ENCODE assay signal across 13 cellular contexts in the genomic region with DNA sequence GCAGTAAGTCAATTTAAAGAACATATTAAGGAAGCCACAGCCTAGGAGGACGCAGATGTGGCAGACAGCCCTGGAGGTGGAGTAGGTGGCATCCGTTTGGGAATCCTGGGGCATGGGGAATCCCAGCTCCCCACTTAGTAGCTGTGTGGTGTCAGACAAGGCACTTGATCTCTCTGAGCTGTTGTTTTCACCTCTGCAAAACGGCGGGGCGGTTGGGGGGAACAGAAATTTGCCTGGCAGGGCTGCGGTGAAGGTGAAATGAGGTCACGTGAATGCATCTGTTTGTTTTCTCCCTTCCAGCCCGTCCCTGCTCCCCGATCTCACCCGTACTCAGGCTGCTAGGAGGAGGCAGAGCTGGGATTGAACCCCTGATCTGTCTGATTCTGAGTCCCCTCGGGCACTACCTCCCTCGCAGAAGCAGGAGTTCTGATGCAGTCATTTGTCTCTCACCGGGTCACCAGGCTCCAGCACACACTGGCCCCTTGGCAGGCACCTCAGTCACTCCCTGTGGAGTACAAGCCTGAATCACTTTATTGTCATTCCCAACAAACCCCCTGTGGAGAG. TPM values are rescaled to one million over a fixed set of nuclear protein-coding genes. Genes with fewer than 3 reads are reported as not detected.
DNase-seq lines count a peak whose midpoint lies in the region; ATAC-seq, FAIRE-seq and TF ChIP-seq lines count a peak whose summit lies in the region.
"Had no signal": no experiment of that assay in that cellular context is flagged by ENCODE, and none has a peak within 500 bp of the region (broad histone marks: within the 10 kb centered on the region; RNA-seq: fewer than 3 reads in every experiment).

No MANE protein-coding gene starts in this region.

- DNase-seq in H54 (ENCODE audit: insufficient read length, low spot score) (peak; percentile 49), GM12878 (ENCODE audit: low read depth, low spot score) (no peak), GM10248 (ENCODE audit: extremely low spot score) (no peak), kidney tubule cell (ENCODE audit: low spot score) (no peak), DMS53 treated with DMSO at 0.1 percent for 48 hours (lab: John Stamatoyannopoulos, UW; ENCODE audit: unreplicated experiment) (no peak), psoas muscle (no peak)
- DNase-seq in activated CD4-positive, alpha-beta T cell treated with anti-CD3 and anti-CD28 coated beads for 4 hours = peak; percentile 48 to 50
- peak; percentile 71 for DNase-seq in stimulated activated CD8-positive, alpha-beta memory T cell treated with anti-CD3 and anti-CD28 coated beads, Interleukin-4, amount 100 ng/mL, for 48 hours
- DNase-seq: GDM1, NCI-H510A treated with DMSO at 0.1 percent for 48 hours, retina had no signal

- POLR2A ChIA-PET in GM12878 (lab: Charles Lee) = interaction anchor here (1.8 to 20.6 kb wide), 5 partner anchors 13 to 34 kb away, joined by 8 to 741 read pairs (median 42); no protein-coding TSS in a partner anchor
- POLR2A ChIA-PET in GM10248 (lab: Yijun Ruan, JAX) = interaction anchor here (2.2 to 7.6 kb wide), 2 partner anchors 10 to 14 kb away, joined by 18 to 71 read pairs; no protein-coding TSS in a partner anchor

- no peak for TF ChIP-seq POLR2A in H54 (IDR thresholded peaks at IDR 0.05; ENCODE audit: low read depth, low read length)
- peak; percentile 40 for TF ChIP-seq POLR2A in GM12878 (IDR thresholded peaks at IDR 0.05; ENCODE audit: low read depth, low read length)

- no TSS peak for BruUV-seq in GM12878 (replicated peaks; lab: Mats Ljungman, UMichigan)

- SMC1A ChIA-PET in GM12878 (lab: Charles Lee; ENCODE audit: uncharacterized antibody, unreplicated experiment) = interaction anchor here (1.3 to 24.8 kb wide), 4 partner anchors 12 to 31 kb away, joined by 3 to 556 read pairs (median 344); partner anchors contain the start of gene MATN1

- H3K27ac ChIP-seq in GM12878 (ENCODE audit: control insufficient read depth, insufficient read depth) = peak overlapping the region; percentile 87
- H3K27ac ChIP-seq in psoas muscle = no peak overlapping the region

- peak overlapping the region; percentile 49 for H3K9ac ChIP-seq in GM12878 (ENCODE audit: control insufficient read depth, insufficient read depth, low read length)

- peaks cover 69% of the 10 kb centered on the region for H3K4me1 ChIP-seq in GM12878 (ENCODE audit: control insufficient read depth, insufficient read depth, low read length)
- peaks cover 21% of the 10 kb centered on the region for H3K4me1 ChIP-seq in psoas muscle

- H2AFZ ChIP-seq in GM12878 (ENCODE audit: control insufficient read depth, low read depth, low read length) = no peak overlapping the region

- no peaks in the 10 kb centered on the region for H3K9me3 ChIP-seq in GM12878 (replicated peaks; ENCODE audit: control insufficient read depth, insufficient read depth, low read length)
- H3K9me3 ChIP-seq in psoas muscle = no peaks in the 10 kb centered on the region

- peak overlapping the region; percentile 49 for H3K4me3 ChIP-seq in GM12878
- H3K4me3 ChIP-seq in psoas muscle = no peak overlapping the region

- no peaks in the 10 kb centered on the region for H4K20me1 ChIP-seq in GM12878 (ENCODE audit: control insufficient read depth, insufficient read depth)

- RAD21 ChIA-PET in GM12878 (lab: Charles Lee; ENCODE audit: unreplicated experiment) = interaction anchor here (1.5 to 17.1 kb wide), 5 partner anchors 12 to 40 kb away, joined by 5 to 462 read pairs (median 198); no protein-coding TSS in a partner anchor

- ATAC-seq in GM12878 = peak; percentile 20
- ATAC-seq in psoas muscle = no peak

- TF ChIP-seq CTCF in GM12878 (IDR thresholded peaks at IDR 0.05 in 2 of 3, conservative IDR thresholded peaks at IDR 0.05 in 1 of 3; ENCODE audit: control insufficient read depth in 2 of 3, extremely low read depth in 1 of 3, insufficient read depth in 1 of 3, low read depth in 3 of 3, low read length in 3 of 3) (no peak), GM10248 (IDR thresholded peaks at IDR 0.05; ENCODE audit: control extremely low read depth, extremely low read depth, low read depth, missing control alignments) (no peak), psoas muscle (IDR thresholded peaks at IDR 0.05) (no peak)

- no peak for TF ChIP-seq RAD21 in GM12878 (IDR thresholded peaks at IDR 0.05; ENCODE audit: insufficient read depth, low read depth, low read length)

- H3K27me3 ChIP-seq in GM12878 (replicated peaks in 1 of 2; ENCODE audit: control insufficient read depth in 2 of 2, insufficient read depth in 2 of 2, low read length in 1 of 2) (no peaks in the 10 kb centered on the region), psoas muscle (ENCODE audit: insufficient read depth in 3 of 3, low read length in 2 of 3) (no peaks in the 10 kb centered on the region)

- in situ Hi-C loops in GM12878 (cut with MboI) = loop anchor here (10.0 kb wide), 1 partner anchor 1175 kb away; the partner anchor contains the start of gene PTP4A2

- H3K79me2 ChIP-seq in GM12878 (ENCODE audit: control insufficient read depth, insufficient read depth, low read length) = peaks cover 81% of the 10 kb centered on the region

- CTCF ChIA-PET in GM12878 (lab: Yijun Ruan, JAX) (interaction anchor here (0.5 to 8.8 kb wide), 6 partner anchors 8 to 39 kb away, joined by 4 to 107 read pairs (median 35); no protein-coding TSS in a partner anchor), GM10248 (lab: Yijun Ruan, JAX) (interaction anchor here (2.3 to 22.9 kb wide), 4 partner anchors 9 to 40 kb away, joined by 8 to 449 read pairs (median 98); no protein-coding TSS in a partner anchor)

- FAIRE-seq in H54 (lab: Jason Lieb, UNC) (no peak), GM12878 (lab: Jason Lieb, UNC) (peak; percentile 35)

- intact Hi-C loops in GM12878 (cut with micrococcal nuclease; ENCODE audit: unreplicated experiment) (no loop called here), psoas muscle (cut with DNase I) (no loop called here)

- 2% methylated on average over 13 of the region's 13 CpGs for WGBS in GM12878 (ENCODE audit: insufficient coverage, insufficient replicate concordance, low lambda C conversion rate, missing lambda C conversion rate)
- WGBS in psoas muscle, 3 donors = 42 to 62% (median 51%) methylated on average over 13 of the region's 13 CpGs

- peak; percentile 58 to 61 for TF ChIP-seq EP300 in GM12878 (IDR thresholded peaks at IDR 0.05; ENCODE audit: borderline replicate concordance in 1 of 2, control insufficient read depth in 1 of 2, low read depth in 2 of 2, low read length in 2 of 2)

- H3K36me3 ChIP-seq in GM12878 (ENCODE audit: control insufficient read depth in 2 of 2, insufficient read depth in 2 of 2, low read length in 1 of 2) (no peaks in the 10 kb centered on the region; a peak in 1 of 4 replicates), psoas muscle (ENCODE audit: insufficient read depth in 1 of 2, low read depth in 1 of 2) (no peaks in the 10 kb centered on the region)

- H3K4me2 ChIP-seq in GM12878 (ENCODE audit: control insufficient read depth, insufficient read depth) = peak overlapping the region; percentile 75

TF ChIP-seq in GM12878, 131 proteins besides CTCF, POLR2A, EP300 and RAD21 (continues in another document):
- peak; percentile 24; the same call in 1 of the 2 replicates for TF ChIP-seq MTA2 (IDR thresholded peaks at IDR 0.05; ENCODE audit: low read depth)
- no peak for TF ChIP-seq MEF2A (IDR thresholded peaks at IDR 0.05; ENCODE audit: insufficient read depth, low read depth, low read length)
- no peak for TF ChIP-seq JUND (IDR thresholded peaks at IDR 0.05; ENCODE audit: low read depth, low read length)

RNA-seq across cellular contexts. Expression of gene LAPTM5, which starts 2.2 kb away (rescaled TPM):
- total RNA-seq in GM12878 (2013; cell fraction: nucleolus; rRNA removed) = 345 and 349 TPM in 2 replicates
- 360 and 370 TPM in 2 replicates for total RNA-seq in GM12878 (2014; rRNA removed)
- 423 and 431 TPM in 2 replicates for total RNA-seq in GM12878 (2014; rRNA removed; fragmentation: Illumina TruSeq; extraction: Trizol)
- total RNA-seq in GM12878 (2021) = 740 and 758 TPM in 2 replicates
- 582 TPM for polyA plus RNA-seq in GM12878 (2011; ENCODE audit: low read depth)
- 411 and 682 TPM in 2 replicates for polyA plus RNA-seq in GM12878 (2011; rRNA removed)
- 985 and 1,156 TPM in 2 replicates for polyA plus RNA-seq in GM12878 (2011; cell fraction: cytosol; rRNA removed)
- 492 and 615 TPM in 2 replicates for polyA plus RNA-seq in GM12878 (2011; cell fraction: nucleus; rRNA removed)
- polyA plus RNA-seq in GM12878 (2012) = 791 and 943 TPM in 2 replicates
- polyA plus RNA-seq in GM12878 (2014; fragmentation: Illumina TruSeq; extraction: Trizol) = 972 and 1,013 TPM in 2 replicates
- polyA plus RNA-seq in GM12878 (2014; fragmentation: Nextera tagmentation; extraction: Ambion mirVana) = 10 to 100 TPM; 24.1 to 48.8 TPM
- polyA plus RNA-seq in GM12878 (2014; rRNA removed) = 675 and 692 TPM in 2 replicates
- polyA plus RNA-seq in GM12878 (2016; fragmentation: Nextera tagmentation; extraction: Ambion mirVana) = 1,000 to 10,000 TPM in 1 of 2 experiments, 100 to 1,000 TPM in 1; 977 to 1,034 TPM
- 1,330 and 1,556 TPM in 2 replicates for polyA minus RNA-seq in GM12878 (2011; rRNA and poly(A)+ RNA removed)
- polyA minus RNA-seq in GM12878 (2011; cell fraction: cytosol; rRNA and poly(A)+ RNA removed) = 364 and 402 TPM in 2 replicates
- 131 and 171 TPM in 2 replicates for polyA minus RNA-seq in GM12878 (2011; cell fraction: nucleus; rRNA and poly(A)+ RNA removed)
- total RNA-seq in psoas muscle = 10 to 100 TPM in 3 of 4 donors, 1 to 10 TPM in 1; 8.2 to 14.4 (median 13.7) TPM
- polyA plus RNA-seq in psoas muscle = 10 to 100 TPM in 1 of 3 donors, 1 to 10 TPM in 2; 3.0 to 14.5 (median 4.3) TPM

RNA-seq across cellular contexts. Expression of gene MATN1, which starts 36.4 kb away (rescaled TPM):
- total RNA-seq in GM12878 (2013; cell fraction: nucleolus; rRNA removed) = 0.51 and 1.9 TPM in 2 replicates
- total RNA-seq in GM12878 (2014; rRNA removed) = 0.11 and 0.27 TPM in 2 replicates
- total RNA-seq in GM12878 (2014; rRNA removed; fragmentation: Illumina TruSeq; extraction: Trizol) = 0.04 TPM in 1 of 2 replicates, not detected in the other
- 0.21 and 0.24 TPM in 2 replicates for total RNA-seq in GM12878 (2021)
- 0.31 TPM for polyA plus RNA-seq in GM12878 (2011; ENCODE audit: low read depth)
- polyA plus RNA-seq in GM12878 (2011; rRNA removed) = 0.36 and 0.50 TPM in 2 replicates
- 0.67 and 0.77 TPM in 2 replicates for polyA plus RNA-seq in GM12878 (2011; cell fraction: cytosol; rRNA removed)
- polyA plus RNA-seq in GM12878 (2011; cell fraction: nucleus; rRNA removed) = 1.5 and 2.1 TPM in 2 replicates
- polyA plus RNA-seq in GM12878 (2012) = 0.48 and 0.60 TPM in 2 replicates
- polyA plus RNA-seq in GM12878 (2014; fragmentation: Illumina TruSeq; extraction: Trizol) = 0.07 and 0.11 TPM in 2 replicates
- polyA plus RNA-seq in GM12878 (2014; fragmentation: Nextera tagmentation; extraction: Ambion mirVana) = under 1 TPM in 1 of 2 experiments, not detected in 1; 0.07 TPM
- 0.10 and 0.46 TPM in 2 replicates for polyA plus RNA-seq in GM12878 (2014; rRNA removed)
- polyA plus RNA-seq in GM12878 (2016; fragmentation: Nextera tagmentation; extraction: Ambion mirVana) = under 1 TPM; 0.09 to 0.44 TPM
- polyA minus RNA-seq in GM12878 (2011; rRNA and poly(A)+ RNA removed) = 0.22 and 0.72 TPM in 2 replicates
- not detected in 2 replicates for polyA minus RNA-seq in GM12878 (2011; cell fraction: cytosol; rRNA and poly(A)+ RNA removed)
- polyA minus RNA-seq in GM12878 (2011; cell fraction: nucleus; rRNA and poly(A)+ RNA removed) = 0.67 and 1.3 TPM in 2 replicates
- not detected for total RNA-seq in psoas muscle
- under 1 TPM; 0.03 to 0.07 (median 0.04) TPM for polyA plus RNA-seq in psoas muscle
- total RNA-seq: HT-29, subcutaneous adipose tissue had no signal

Comparison
In these comparisons a context has a peak if more than half of its experiments do, and no peak if none do; other contexts are left out.
1. DNase-seq: peak in H54 (single experiment), activated CD4-positive, alpha-beta T cell treated with anti-CD3 and anti-CD28 coated beads for 4 hours (2 of 2) and stimulated activated CD8-positive, alpha-beta memory T cell treated with anti-CD3 and anti-CD28 coated beads, Interleukin-4, amount 100 ng/mL, for 48 hours (single experiment); none in GM12878 (single experiment), GM10248 (single experiment), kidney tubule cell (single experiment), DMS53 treated with DMSO at 0.1 percent for 48 hours (single experiment) and psoas muscle (0 of 2).
2. RNA of gene LAPTM5, which starts 2.2 kb away (total RNA-seq): 345 to 758 TPM in GM12878; 8.2 to 14.4 TPM in psoas muscle; every median in the first group is over 10 times any median in the second.